Comparison of ENCODE assay signal across 8 cellular contexts in the genomic region with DNA sequence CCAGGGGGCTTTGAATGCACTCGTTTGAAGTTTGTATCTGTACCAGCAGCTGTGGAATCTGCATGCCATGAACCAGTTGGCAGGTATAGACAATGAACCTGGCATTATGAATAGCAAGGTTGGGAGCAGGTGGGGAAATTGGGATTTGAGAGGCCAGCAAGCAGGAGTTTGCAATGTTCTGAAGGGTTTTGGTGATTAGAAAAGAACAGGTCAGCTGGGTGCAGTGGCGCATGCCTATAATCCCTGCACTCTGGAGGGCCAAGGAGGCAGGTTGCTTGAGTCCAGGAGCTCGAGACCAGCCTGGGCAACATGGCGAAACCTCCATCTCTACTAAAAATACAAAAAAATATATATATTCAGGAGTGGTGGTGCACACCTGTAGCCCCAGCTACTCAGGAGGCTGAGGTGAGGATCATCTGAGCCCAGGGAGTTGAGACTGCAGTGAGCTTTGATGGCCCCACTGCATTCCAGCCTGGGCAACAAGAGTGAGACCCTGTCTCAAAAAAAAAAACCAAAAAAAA.
DNase-seq lines count a peak whose midpoint lies in the region; ATAC-seq and TF ChIP-seq lines count a peak whose summit lies in the region.

No MANE protein-coding gene starts in this region.

- peak overlapping the region; percentile 97 for H3K27ac Mint-ChIP-seq in stimulated activated naive CD8-positive, alpha-beta T cell treated with anti-CD3 and anti-CD28 coated beads, Interleukin-15, Interleukin-2, amounts not matched to agents 100 ng/mL and 50 ng/mL, for 24 hours
- H3K27ac Mint-ChIP-seq in naive thymus-derived CD4-positive, alpha-beta T cell, result peak overlapping the region; percentile 97 to 100 (median 99)

- peaks cover 42 to 43% of the 10 kb centered on the region in 2 donors for H3K4me1 ChIP-seq in naive thymus-derived CD4-positive, alpha-beta T cell (ENCODE audit: control insufficient read depth in 2 of 2, insufficient read depth in 2 of 2, low read length in 2 of 2)

- no peak for TF ChIP-seq CTCF in dorsolateral prefrontal cortex (IDR thresholded peaks at IDR 0.05 in 54 of 56, conservative IDR thresholded peaks at IDR 0.05 in 2 of 56; ENCODE audit: low read depth in 1 of 56, partially characterized antibody in 56 of 56)

- no peak for ATAC-seq in stimulated activated naive CD8-positive, alpha-beta T cell treated with anti-CD3 and anti-CD28 coated beads, Interleukin-15, Interleukin-2, amounts not matched to agents 100 U/mL and 50 U/mL, for 24 hours
- peak; percentile 8 for ATAC-seq in naive thymus-derived CD4-positive, alpha-beta T cell
- ATAC-seq in GM21526 (IDR thresholded peaks at IDR 0.05; ENCODE audit: low FRiP score, unreplicated experiment), result no peak
- ATAC-seq in activated CD4-positive, CD25-positive, alpha-beta regulatory T cell treated with anti-CD3 and anti-CD28 coated beads, Interleukin-2, amount 50 U/mL, for 24 hours, result no peak

- DNase-seq in stimulated activated naive CD8-positive, alpha-beta T cell treated with anti-CD3 and anti-CD28 coated beads, Interleukin-15, Interleukin-2, amounts not matched to agents 100 U/mL and 50 U/mL, for 24 hours, result no peak
- peak; percentile 36 for DNase-seq in central memory CD4-positive, alpha-beta T cell
- DNase-seq in naive thymus-derived CD4-positive, alpha-beta T cell, result peak in 3 of 9 donors; percentile 9 to 36 (median 30)
- DNase-seq in NCI-H1417 treated with DMSO at 0.1 percent for 48 hours (lab: John Stamatoyannopoulos, UW) (no peak), dorsolateral prefrontal cortex (no peak)

- peaks cover 56% of the 10 kb centered on the region for H3K4me1 Mint-ChIP-seq in stimulated activated naive CD8-positive, alpha-beta T cell treated with anti-CD3 and anti-CD28 coated beads, Interleukin-15, Interleukin-2, amounts not matched to agents 100 ng/mL and 50 ng/mL, for 24 hours (ENCODE audit: low read depth)
- peaks cover 19 to 71% (median 57%) of the 10 kb centered on the region in 7 donors for H3K4me1 Mint-ChIP-seq in naive thymus-derived CD4-positive, alpha-beta T cell

- H3K36me3 ChIP-seq in naive thymus-derived CD4-positive, alpha-beta T cell (ENCODE audit: control insufficient read depth in 2 of 3, insufficient read depth in 3 of 3, low read length in 3 of 3), result peaks cover 23 to 28% (median 26%) of the 10 kb centered on the region in 3 experiments

- no peaks in the 10 kb centered on the region for H3K27me3 Mint-ChIP-seq in stimulated activated naive CD8-positive, alpha-beta T cell treated with anti-CD3 and anti-CD28 coated beads, Interleukin-15, Interleukin-2, amounts not matched to agents 100 ng/mL and 50 ng/mL, for 24 hours
- peaks cover 0 to 3% (median 0%) of the 10 kb centered on the region in 5 donors for H3K27me3 Mint-ChIP-seq in naive thymus-derived CD4-positive, alpha-beta T cell

- peaks cover 21% of the 10 kb centered on the region for H3K36me3 Mint-ChIP-seq in stimulated activated naive CD8-positive, alpha-beta T cell treated with anti-CD3 and anti-CD28 coated beads, Interleukin-15, Interleukin-2, amounts not matched to agents 100 ng/mL and 50 ng/mL, for 24 hours (ENCODE audit: low read depth)
- peaks cover 0 to 32% (median 26%) of the 10 kb centered on the region in 5 donors for H3K36me3 Mint-ChIP-seq in naive thymus-derived CD4-positive, alpha-beta T cell

- CTCF ChIA-PET in naive thymus-derived CD4-positive, alpha-beta T cell (lab: Charles Lee), result interaction anchor here (1.1 to 13.8 kb wide), 3 partner anchors 28 to 36 kb away, joined by 3 to 264 read pairs (median 4); no protein-coding TSS in a partner anchor

- H3K27ac ChIP-seq in naive thymus-derived CD4-positive, alpha-beta T cell (ENCODE audit: low read depth, low read length), result peak overlapping the region; percentile 100
- peak overlapping the region in 19 of 59 donors; percentile 1 to 95 (median 49) for H3K27ac ChIP-seq in dorsolateral prefrontal cortex

- POLR2A ChIA-PET in naive thymus-derived CD4-positive, alpha-beta T cell (lab: Charles Lee), result interaction anchor here (0.7 to 22.8 kb wide), 8 partner anchors 8 to 35 kb away, joined by 3 to 1138 read pairs (median 4); no protein-coding TSS in a partner anchor

- H3K4me3 ChIP-seq in naive thymus-derived CD4-positive, alpha-beta T cell (ENCODE audit: low read length), result peak overlapping the region; percentile 31
- H3K4me3 ChIP-seq in dorsolateral prefrontal cortex, result no peak overlapping the region

- no peaks in the 10 kb centered on the region for H3K9me3 ChIP-seq in naive thymus-derived CD4-positive, alpha-beta T cell (ENCODE audit: control insufficient read depth in 2 of 3, low read length in 3 of 3)

- intact Hi-C loops in naive thymus-derived CD4-positive, alpha-beta T cell (cut with micrococcal nuclease), result loop anchor here (1.0 kb wide), 1 partner anchor 37 kb away; no protein-coding TSS in a partner anchor
- intact Hi-C loops in dorsolateral prefrontal cortex (cut with DNase I), result loop anchor here in 1 of 2 donors (5.0 kb wide), 1 partner anchor 34 kb away; no protein-coding TSS in a partner anchor

- H3K27me3 ChIP-seq in naive thymus-derived CD4-positive, alpha-beta T cell (ENCODE audit: control insufficient read depth in 2 of 2, insufficient read depth in 2 of 2, low read length in 2 of 2), result no peaks in the 10 kb centered on the region
- H3K27me3 ChIP-seq in dorsolateral prefrontal cortex, result peaks cover 0 to 67% (median 20%) of the 10 kb centered on the region in 45 donors

- peak overlapping the region; percentile 80 for H3K4me3 Mint-ChIP-seq in stimulated activated naive CD8-positive, alpha-beta T cell treated with anti-CD3 and anti-CD28 coated beads, Interleukin-15, Interleukin-2, amounts not matched to agents 100 ng/mL and 50 ng/mL, for 24 hours
- peak overlapping the region in 9 of 10 donors; percentile 75 to 94 (median 81) for H3K4me3 Mint-ChIP-seq in naive thymus-derived CD4-positive, alpha-beta T cell

- H3K9me3 Mint-ChIP-seq in stimulated activated naive CD8-positive, alpha-beta T cell treated with anti-CD3 and anti-CD28 coated beads, Interleukin-15, Interleukin-2, amounts not matched to agents 100 ng/mL and 50 ng/mL, for 24 hours, result no peaks in the 10 kb centered on the region
- peaks cover 0 to 19% (median 0%) of the 10 kb centered on the region in 11 donors for H3K9me3 Mint-ChIP-seq in naive thymus-derived CD4-positive, alpha-beta T cell
